ENCODE assay signal across 22 cellular contexts in genomic region chr13:109136873-109137272, GRCh38.
"Had no signal": no experiment of that assay in that cellular context is flagged by ENCODE, and none has a peak within 500 bp of the region (broad histone marks: within the 10 kb centered on the region; RNA-seq: fewer than 3 reads in every experiment).

No MANE protein-coding gene starts in this region.

- H3K4me1 ChIP-seq: parathyroid adenoma, prostate gland, right atrium auricular region, testis, uterus had no signal

- H3K36me3 ChIP-seq: prostate gland, right atrium auricular region, stomach, tibial artery, upper lobe of right lung, uterus had no signal

- ATAC-seq: left lobe of liver; mucosa of descending colon; natural killer cell treated with Interleukin-12 subunit alpha and Interleukin-12 subunit beta and Interleukin-15 and Interleukin-18, amount 100 ng/mL, for 72 hours; sciatic nerve; stimulated activated effector memory CD8-positive, alpha-beta T cell treated with anti-CD3 and anti-CD28 coated beads, Interleukin-12 subunit alpha, Interleukin-12 subunit beta, amount 100 ng/mL, for 72 hours; upper lobe of right lung had no signal

- H3K27me3 ChIP-seq: hepatocyte, testis had no signal

- DNase-seq: dorsolateral prefrontal cortex; effector CD4-positive, alpha-beta T cell; kidney; mucosa of descending colon; naive B cell; stimulated activated CD4-positive, alpha-beta T cell treated with anti-CD3 and anti-CD28 coated beads, Interleukin-2, amount 100 ng/mL, for 24 hours; stimulated activated CD4-positive, alpha-beta T cell treated with anti-CD3 and anti-CD28 coated beads, Interleukin-4, amount 100 ng/mL, for 24 hours; stimulated activated naive CD4-positive, alpha-beta T cell treated with Interleukin-2 at 50 U/mL for 16 hours; stomach; testis; tibial artery; upper lobe of right lung; uterus had no signal

- H3K9me3 ChIP-seq: mucosa of descending colon, prostate gland, right atrium auricular region, testis, tibial artery, upper lobe of right lung, uterus had no signal

- H3K4me3 ChIP-seq: dorsolateral prefrontal cortex, hepatocyte, lung, mucosa of descending colon, prostate gland, right atrium auricular region, stomach, testis, tibial artery, upper lobe of right lung, uterus had no signal

- H3K27ac ChIP-seq: dorsolateral prefrontal cortex, hepatocyte, parathyroid adenoma, prostate gland, right atrium auricular region, stomach, testis, tibial artery, upper lobe of right lung, uterus had no signal
